In genomic region chr3:8709287-8709686, GRCh38 we compare ENCODE assay signal across 25 cellular contexts. TPM values are rescaled to one million over a fixed set of nuclear protein-coding genes. Genes with fewer than 3 reads are reported as not detected.
"Had no signal": no experiment of that assay in that cellular context is flagged by ENCODE, and none has a peak within 500 bp of the region (broad histone marks: within the 10 kb centered on the region; RNA-seq: fewer than 3 reads in every experiment).

No MANE protein-coding gene starts in this region.

- FAIRE-seq: colon had no signal

- H3K36me3 ChIP-seq: heart right ventricle, left lung, lower lobe of right lung, neural progenitor cell, spleen had no signal

- H3K9me3 ChIP-seq: lower lobe of right lung had no signal

- H2AFZ ChIP-seq: neural progenitor cell had no signal

- ATAC-seq: activated naive CD4-positive, alpha-beta T cell treated with anti-CD3 and anti-CD28 coated beads, Interleukin-2, amount 50 U/mL, for 72 hours; activated T-cell treated with anti-CD3 and anti-CD28 coated beads, Interleukin-2, amount 50 U/mL, for 72 hours; heart right ventricle; left lung; lower lobe of right lung; naive thymus-derived CD8-positive, alpha-beta T cell; right cardiac atrium had no signal

- H3K4me1 ChIP-seq: left lung, lower lobe of right lung, neural progenitor cell, spleen had no signal

- H3K4me2 ChIP-seq: neural progenitor cell had no signal

- H3K27ac ChIP-seq: heart right ventricle, left lung, lower lobe of right lung, neural progenitor cell, spleen had no signal

- H3K9ac ChIP-seq: neural progenitor cell had no signal

- DNase-seq: activated CD4-positive, alpha-beta T cell treated with anti-CD3 and anti-CD28 coated beads for 4 hours; activated CD4-positive, alpha-beta T cell treated with anti-CD3 and anti-CD28 coated beads, Interleukin-2, amount 50 U/mL, for 4 hours; activated naive CD4-positive, alpha-beta T cell; activated T-cell treated with anti-CD3 and anti-CD28 coated beads for 4 hours; activated T-cell treated with anti-CD3 and anti-CD28 coated beads, Interleukin-2, amount 50 U/mL, for 72 hours; effector memory CD4-positive, alpha-beta T cell; erythroblast; heart right ventricle; left lung; lower lobe of right lung; mesenchymal stem cell; naive thymus-derived CD8-positive, alpha-beta T cell; occipital lobe; right cardiac atrium; stimulated activated CD4-positive, alpha-beta T cell treated with anti-CD3 and anti-CD28 coated beads, Interleukin-2, amount 100 ng/mL, for 48 hours; T-helper 1 cell had no signal

- H3K27me3 ChIP-seq: heart right ventricle, left lung, spleen had no signal

- H3K4me3 ChIP-seq: heart right ventricle, left lung, lower lobe of right lung, neural progenitor cell, spleen had no signal

RNA-seq across cellular contexts. Expression of gene CAV3, which starts 24.3 kb away (rescaled TPM):
- total RNA-seq: activated naive CD4-positive, alpha-beta T cell treated with anti-CD3 and anti-CD28 coated beads, Interleukin-2, amount 50 U/mL, for 72 hours; activated T-cell treated with anti-CD3 and anti-CD28 coated beads, Interleukin-2, amount 50 U/mL, for 72 hours; dermis microvascular lymphatic vessel endothelial cell; fibroblast of lung; fibroblast of villous mesenchyme; lower lobe of right lung; naive thymus-derived CD8-positive, alpha-beta T cell; occipital lobe; spleen; subcutaneous adipose tissue; ureter had no signal
- polyA plus RNA-seq: fibroblast of lung; naive thymus-derived CD8-positive, alpha-beta T cell had no signal
